ENCODE assay signal across 1 cellular context in genomic region chr3:112086018-112086854, GRCh38.
A peak's percentile ranks its signal among the peaks of the same experiment; 100 is the strongest.
TF ChIP-seq lines count a peak whose summit lies in the region.

Gene C3orf52 (plus strand): TSS chr3:112086389. CDS start chr3:112086408, 19 bp downstream.

TF ChIP-seq in HepG2, 621 proteins besides CTCF, POLR2A, EP300 and RAD21 (continued from another document and continues in another):
- TF ChIP-seq BCL3 (CRISPR knock-in tag; IDR thresholded peaks at IDR 0.05): peak; percentile 85
- peak; percentile 80 for TF ChIP-seq CSRNP1 (CRISPR knock-in tag; IDR thresholded peaks at IDR 0.05)
- no peak for TF ChIP-seq ELK4 (CRISPR knock-in tag; IDR thresholded peaks at IDR 0.05; ENCODE audit: borderline replicate concordance)
- no peak for TF ChIP-seq MAF1 (CRISPR knock-in tag; IDR thresholded peaks at IDR 0.05; ENCODE audit: borderline replicate concordance)
- TF ChIP-seq STAG1 (CRISPR knock-in tag; IDR thresholded peaks at IDR 0.05): no peak
- peak; percentile 61; the same call in 1 of the 2 replicates for TF ChIP-seq SP4 (CRISPR knock-in tag; IDR thresholded peaks at IDR 0.05)
- no peak for TF ChIP-seq ZNF253 (CRISPR knock-in tag; IDR thresholded peaks at IDR 0.05; ENCODE audit: borderline replicate concordance)
- TF ChIP-seq MED1 (CRISPR knock-in tag; IDR thresholded peaks at IDR 0.05): no peak
- TF ChIP-seq ZNF780A (CRISPR knock-in tag; IDR thresholded peaks at IDR 0.05): no peak
- TF ChIP-seq AGO1 (IDR thresholded peaks at IDR 0.05; ENCODE audit: low read depth, low read length, poor library complexity, severe bottlenecking): no peak
- TF ChIP-seq MYC (CRISPR knock-in tag; IDR thresholded peaks at IDR 0.05; ENCODE audit: borderline replicate concordance): peak; percentile 80; the same call in 1 of the 2 replicates
- no peak for TF ChIP-seq KLF9 (CRISPR knock-in tag; IDR thresholded peaks at IDR 0.05; ENCODE audit: low read depth)
- TF ChIP-seq ZNF281 (CRISPR knock-in tag; IDR thresholded peaks at IDR 0.05; ENCODE audit: borderline replicate concordance): no peak
- peak; percentile 83; the same call in 1 of the 2 replicates for TF ChIP-seq TFDP1 (CRISPR knock-in tag; IDR thresholded peaks at IDR 0.05; ENCODE audit: borderline replicate concordance)
- peak; percentile 22; the same call in 1 of the 2 replicates for TF ChIP-seq ZNF770 (CRISPR knock-in tag; IDR thresholded peaks at IDR 0.05)
- TF ChIP-seq ZNF670 (CRISPR knock-in tag; IDR thresholded peaks at IDR 0.05; ENCODE audit: borderline replicate concordance): no peak
- TF ChIP-seq ZBTB1 (CRISPR knock-in tag; IDR thresholded peaks at IDR 0.05; ENCODE audit: borderline replicate concordance): no peak
- no peak for TF ChIP-seq ZNF629 (CRISPR knock-in tag; conservative IDR thresholded peaks at IDR 0.05)
- TF ChIP-seq ZNF883 (CRISPR knock-in tag; IDR thresholded peaks at IDR 0.05; ENCODE audit: not compliant biosample characterization): peak; percentile 82
- TF ChIP-seq E2F5 (CRISPR knock-in tag; conservative IDR thresholded peaks at IDR 0.05): peak; percentile 51; the same call in 1 of the 2 replicates
- no peak for TF ChIP-seq ZKSCAN1 (IDR thresholded peaks at IDR 0.05; ENCODE audit: low read length)
- no peak for TF ChIP-seq HCFC1 (IDR thresholded peaks at IDR 0.05; ENCODE audit: low read depth, low read length)
- TF ChIP-seq ZXDC (CRISPR knock-in tag; IDR thresholded peaks at IDR 0.05): no peak
- TF ChIP-seq MLXIP (CRISPR knock-in tag; IDR thresholded peaks at IDR 0.05; ENCODE audit: borderline replicate concordance): no peak
- TF ChIP-seq ZNF652 (CRISPR knock-in tag; IDR thresholded peaks at IDR 0.05; ENCODE audit: borderline replicate concordance, low read depth): peak; percentile 65
- TF ChIP-seq ZNF124 (CRISPR knock-in tag; IDR thresholded peaks at IDR 0.05): no peak
- TF ChIP-seq NBN (conservative IDR thresholded peaks at IDR 0.05): no peak
- no peak for TF ChIP-seq SNAPC4 (CRISPR knock-in tag; IDR thresholded peaks at IDR 0.05)
- TF ChIP-seq ELF3 (CRISPR knock-in tag; IDR thresholded peaks at IDR 0.05): 0 out of 2 replicates have a peak, but pooled peaks have one; percentile 16
- TF ChIP-seq ISL2 (CRISPR knock-in tag; IDR thresholded peaks at IDR 0.05): no peak
- no peak for TF ChIP-seq ZNF879 (CRISPR knock-in tag; IDR thresholded peaks at IDR 0.05)
- TF ChIP-seq ZNF709 (CRISPR knock-in tag; IDR thresholded peaks at IDR 0.05): peak; percentile 85; the same call in 1 of the 2 replicates
- TF ChIP-seq PLRG1 (conservative IDR thresholded peaks at IDR 0.05): no peak
- no peak for TF ChIP-seq TSC22D2 (CRISPR knock-in tag; IDR thresholded peaks at IDR 0.05; ENCODE audit: borderline replicate concordance)
